8 cellular contexts compared by ENCODE assay signal in the genomic region with DNA sequence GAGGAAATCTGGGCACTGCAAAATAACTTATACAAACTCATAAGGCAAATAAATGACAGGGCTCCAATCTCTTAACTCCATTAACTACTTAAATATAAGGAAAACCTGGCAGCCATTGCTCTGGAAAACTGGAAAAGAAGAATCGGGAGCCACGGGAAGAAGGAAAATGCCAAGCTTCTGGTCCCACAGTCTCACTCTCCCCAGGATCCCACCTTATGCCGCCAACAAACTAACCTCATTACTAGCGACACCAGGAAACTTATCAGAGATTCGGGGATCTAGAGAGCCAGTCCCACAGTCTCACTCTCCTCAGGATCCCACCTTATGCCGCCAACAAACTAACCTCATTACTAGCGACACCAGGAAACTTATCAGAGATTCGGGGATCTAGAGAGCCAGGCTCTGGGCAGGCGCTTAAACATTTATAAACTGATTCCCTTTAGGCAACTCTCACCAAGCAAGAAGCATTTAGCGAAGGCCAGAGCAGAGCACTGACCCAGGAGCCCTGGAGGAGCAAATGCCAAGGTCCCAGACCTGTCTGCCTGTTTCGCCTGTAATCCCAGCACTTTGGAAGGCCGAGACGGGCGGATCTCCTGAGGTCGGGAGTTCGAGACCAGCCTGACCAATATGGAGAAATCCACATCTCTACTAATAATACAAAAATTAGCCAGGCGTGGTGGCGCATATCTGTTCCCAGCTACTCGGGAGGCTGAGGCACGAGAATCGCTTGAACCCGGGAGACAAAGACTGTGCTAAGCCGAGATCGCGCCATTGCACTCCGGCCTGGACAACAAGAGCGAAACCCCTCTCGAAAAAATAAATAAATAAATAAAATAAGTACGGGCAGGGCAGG. TPM values are rescaled to one million over a fixed set of nuclear protein-coding genes. Genes with fewer than 3 reads are reported as not detected.
A peak's percentile ranks its signal among the peaks of the same experiment; 100 is the strongest.
DNase-seq lines count a peak whose midpoint lies in the region; ATAC-seq and TF ChIP-seq lines count a peak whose summit lies in the region.

No MANE protein-coding gene starts in this region.

- H3K27me3 Mint-ChIP-seq in CD4-positive, CD25-positive, alpha-beta regulatory T cell, result peaks cover 19% of the 10 kb centered on the region

- H3K27ac Mint-ChIP-seq in CD4-positive, CD25-positive, alpha-beta regulatory T cell, result peak overlapping the region; percentile 79 to 100 (median 100)

- H3K4me3 Mint-ChIP-seq in CD4-positive, CD25-positive, alpha-beta regulatory T cell, result peak overlapping the region; percentile 94 to 100 (median 99)

- peaks cover 0 to 2% (median 0%) of the 10 kb centered on the region in 7 donors for H3K9me3 Mint-ChIP-seq in CD4-positive, CD25-positive, alpha-beta regulatory T cell

- H3K9me3 ChIP-seq in CD4-positive, CD25-positive, alpha-beta regulatory T cell (ENCODE audit: control insufficient read depth in 2 of 2, low read length in 2 of 2), result no peaks in the 10 kb centered on the region
- no peaks in the 10 kb centered on the region for H3K9me3 ChIP-seq in HUES48 (ENCODE audit: control insufficient read depth, insufficient read depth, low read length)
- no peaks in the 10 kb centered on the region for H3K9me3 ChIP-seq in body of pancreas
- H3K9me3 ChIP-seq in mesodermal cell (ENCODE audit: control insufficient read depth, low read length), result no peaks in the 10 kb centered on the region

- intact Hi-C loops in body of pancreas (cut with DNase I), result no loop called here

- peak overlapping the region; percentile 84 for H3K27ac ChIP-seq in CD4-positive, CD25-positive, alpha-beta regulatory T cell (ENCODE audit: insufficient read depth, low read length, poor library complexity, severe bottlenecking)
- H3K27ac ChIP-seq in HUES48 (ENCODE audit: low read depth, low read length) (peak overlapping the region; percentile 88), body of pancreas (peak overlapping the region; percentile 79 to 96 (median 93)), mesodermal cell (ENCODE audit: low read depth, low read length, severe bottlenecking) (peak overlapping the region; percentile 69)

- H3K4me1 ChIP-seq in CD4-positive, CD25-positive, alpha-beta regulatory T cell (ENCODE audit: control insufficient read depth, insufficient read depth, low read length, poor library complexity, severe bottlenecking), result peaks cover 36% of the 10 kb centered on the region
- H3K4me1 ChIP-seq in HUES48 (ENCODE audit: control insufficient read depth, insufficient read depth, low read length) (peaks cover 11% of the 10 kb centered on the region; the same call in 1 of the 2 replicates), body of pancreas (peaks cover 44% of the 10 kb centered on the region), mesodermal cell (ENCODE audit: control insufficient read depth, insufficient read depth, low read length, poor library complexity, severe bottlenecking) (peaks cover 7% of the 10 kb centered on the region)

- no peak for ATAC-seq in CD4-positive, CD25-positive, alpha-beta regulatory T cell (ENCODE audit: low read depth in 2 of 2)
- ATAC-seq in body of pancreas (no peak), HG03039 (IDR thresholded peaks at IDR 0.05; ENCODE audit: unreplicated experiment) (no peak), HG02938 (IDR thresholded peaks at IDR 0.05; ENCODE audit: unreplicated experiment) (no peak)

- peaks cover 6% of the 10 kb centered on the region for H3K36me3 ChIP-seq in CD4-positive, CD25-positive, alpha-beta regulatory T cell (ENCODE audit: control insufficient read depth, insufficient read depth, low read length)
- H3K36me3 ChIP-seq in HUES48 (ENCODE audit: control insufficient read depth, insufficient read depth, low read length) (peaks cover 21% of the 10 kb centered on the region), body of pancreas (replicated peaks in 1 of 2; ENCODE audit: insufficient read depth in 1 of 2, low read depth in 2 of 2) (peaks cover 0 to 4% of the 10 kb centered on the region in 2 donors), mesodermal cell (ENCODE audit: control insufficient read depth, insufficient read depth, low read length) (peaks cover 8% of the 10 kb centered on the region)

- WGBS in body of pancreas, 2 donors, result 14 to 15% methylated on average over 27 to 29 of the region's 29 CpGs
- 41 to 47% methylated on average over 14 to 18 of the region's 29 CpGs for WGBS in mesodermal cell (ENCODE audit: insufficient coverage in 2 of 2), 2 experiments

- peaks cover 25 to 44% (median 35%) of the 10 kb centered on the region in 4 donors for H3K4me1 Mint-ChIP-seq in CD4-positive, CD25-positive, alpha-beta regulatory T cell

- peaks cover 14% of the 10 kb centered on the region for H3K27me3 ChIP-seq in CD4-positive, CD25-positive, alpha-beta regulatory T cell (ENCODE audit: control insufficient read depth, insufficient read depth, low read length)
- H3K27me3 ChIP-seq in HUES48 (ENCODE audit: control insufficient read depth, insufficient read depth, low read length) (no peaks in the 10 kb centered on the region), body of pancreas (no peaks in the 10 kb centered on the region)

- TF ChIP-seq POLR2A in body of pancreas (IDR thresholded peaks at IDR 0.05), result no peak

- peak overlapping the region; percentile 97 for H3K9ac ChIP-seq in HUES48 (ENCODE audit: low read depth, low read length)

- DNase-seq in CD4-positive, CD25-positive, alpha-beta regulatory T cell, result no peak
- DNase-seq in body of pancreas, result no peak
- DNase-seq in epidermal melanocyte (ENCODE audit: insufficient read length, low spot score), result no peak
- DNase-seq in SKM-1 treated with dmso at 0.1 percent for 144 hours (lab: John Stamatoyannopoulos, UW; ENCODE audit: unreplicated experiment), result no peak

- H3K4me3 ChIP-seq in CD4-positive, CD25-positive, alpha-beta regulatory T cell (ENCODE audit: low read depth, low read length), result peak overlapping the region; percentile 95
- H3K4me3 ChIP-seq in HUES48 (ENCODE audit: low read depth, low read length) (peak overlapping the region; percentile 90), body of pancreas (peak overlapping the region; percentile 79 to 88), mesodermal cell (ENCODE audit: extremely low read depth, insufficient read depth, low read length, poor library complexity, severe bottlenecking) (peak overlapping the region; percentile 89)

- TF ChIP-seq CTCF in body of pancreas (IDR thresholded peaks at IDR 0.05), result no peak

- H3K36me3 Mint-ChIP-seq in CD4-positive, CD25-positive, alpha-beta regulatory T cell, result peaks cover 9% of the 10 kb centered on the region

RNA-seq across cellular contexts. Expression of gene PSMB2, which starts 0.7 kb away (rescaled TPM):
- 34.4 TPM for total RNA-seq in CD4-positive, CD25-positive, alpha-beta regulatory T cell
- 100 to 1,000 TPM in 1 of 4 donors, 10 to 100 TPM in 3; 69.6 to 101 (median 82.0) TPM for polyA plus RNA-seq in CD4-positive, CD25-positive, alpha-beta regulatory T cell
- total RNA-seq in body of pancreas, result 10 to 100 TPM; 13.2 to 17.5 TPM
- 98.3 TPM for polyA plus RNA-seq in mesodermal cell (2013, experiment 1 of 2)
- 83.8 TPM for polyA plus RNA-seq in mesodermal cell (2013, experiment 2 of 2)
